In the genomic region with DNA sequence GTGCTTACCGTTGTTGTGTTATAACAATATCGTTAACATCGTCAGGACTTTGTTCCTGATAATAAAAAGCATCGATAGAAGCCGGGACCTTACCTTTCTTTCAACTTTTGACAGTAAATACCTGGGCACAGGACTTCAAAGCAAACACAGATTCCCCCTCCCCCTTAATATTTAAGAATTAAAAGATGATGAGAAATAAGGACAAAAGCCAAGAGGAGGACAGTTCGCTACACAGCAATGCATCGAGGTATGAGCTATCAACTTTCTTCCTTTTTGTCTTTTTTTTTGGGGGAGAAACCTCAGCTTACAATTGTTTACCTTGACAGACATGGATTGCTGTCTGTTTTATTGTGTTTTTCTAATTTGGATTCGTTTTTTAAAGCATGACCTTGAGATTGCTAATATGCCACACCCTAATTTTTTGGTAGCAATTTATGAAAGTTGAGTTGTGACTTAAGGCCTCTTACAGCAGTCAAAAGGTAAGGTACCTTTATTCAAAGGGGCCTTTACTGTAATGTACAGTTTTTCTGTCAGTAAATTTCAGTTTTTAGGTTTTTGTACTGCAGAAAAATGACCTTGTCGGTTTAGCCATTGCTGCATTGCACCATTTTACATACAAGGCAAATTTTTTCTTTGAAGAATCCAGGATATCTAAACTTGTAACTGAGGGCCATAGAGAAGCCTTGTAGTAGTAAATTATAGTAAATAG, we compare ENCODE assay signal across 8 cellular contexts. TPM values are rescaled to one million over a fixed set of nuclear protein-coding genes. Genes with fewer than 3 reads are reported as not detected.
DNase-seq lines count a peak whose midpoint lies in the region; ATAC-seq and TF ChIP-seq lines count a peak whose summit lies in the region.

No MANE protein-coding gene starts in this region.

- peaks cover 47% of the 10 kb centered on the region for H3K36me3 ChIP-seq in ACC112 (ENCODE audit: insufficient read depth, low read length)
- peaks cover 11 to 18% of the 10 kb centered on the region in 2 donors for H3K36me3 ChIP-seq in ascending aorta
- H3K36me3 ChIP-seq in right lobe of liver = peaks cover 0 to 11% (median 7%) of the 10 kb centered on the region in 4 donors
- H3K36me3 ChIP-seq in transverse colon = peaks cover 0 to 18% (median 5%) of the 10 kb centered on the region in 4 donors

- peak overlapping the region; percentile 92 for H3K4me3 ChIP-seq in ACC112 (ENCODE audit: low read depth, low read length)
- peak overlapping the region; percentile 71 to 78 for H3K4me3 ChIP-seq in ascending aorta
- peak overlapping the region; percentile 52 to 64 (median 63) for H3K4me3 ChIP-seq in right lobe of liver
- H3K4me3 ChIP-seq in transverse colon = peak overlapping the region; percentile 31 to 82 (median 61)

- H3K27me3 ChIP-seq in ACC112 (ENCODE audit: insufficient read depth, low read length) (no peaks in the 10 kb centered on the region), ascending aorta (no peaks in the 10 kb centered on the region), right lobe of liver (no peaks in the 10 kb centered on the region), transverse colon (no peaks in the 10 kb centered on the region)

- peaks cover 8% of the 10 kb centered on the region for H3K9me3 Mint-ChIP-seq in HFFc6

- DNase-seq in HFFc6 = no peak
- no peak for DNase-seq in ascending aorta (ENCODE audit: low spot score in 2 of 2)
- no peak for DNase-seq in right lobe of liver
- no peak for DNase-seq in transverse colon

- peak overlapping the region; percentile 99 for H3K4me3 Mint-ChIP-seq in HFFc6

- peaks cover 85% of the 10 kb centered on the region for H3K36me3 Mint-ChIP-seq in HFFc6 (ENCODE audit: low read depth)

- TF ChIP-seq CTCF in HFFc6 (IDR thresholded peaks at IDR 0.05) (no peak), ascending aorta (IDR thresholded peaks at IDR 0.05) (no peak), right lobe of liver (IDR thresholded peaks at IDR 0.05) (no peak), transverse colon (IDR thresholded peaks at IDR 0.05) (no peak)

- in situ Hi-C loops in transverse colon (cut with MboI; ENCODE audit: low pct_ligation_motif_present in 1 of 4, low pct_unique_long_range_greater_than_20kb in 1 of 4, low sequenced_read_pairs in 3 of 4) = no loop called here

- H3K4me1 Mint-ChIP-seq in HFFc6 (ENCODE audit: low read depth) = peaks cover 68% of the 10 kb centered on the region

- H3K27me3 Mint-ChIP-seq in HFFc6 (ENCODE audit: insufficient read depth) = peaks cover 17% of the 10 kb centered on the region

- peaks cover 14% of the 10 kb centered on the region for H3K4me1 ChIP-seq in ACC112 (ENCODE audit: control insufficient read depth, insufficient read depth, low read length, unreplicated experiment)
- H3K4me1 ChIP-seq in ascending aorta = peaks cover 0 to 25% of the 10 kb centered on the region in 2 donors
- peaks cover 0 to 27% (median 0%) of the 10 kb centered on the region in 4 donors for H3K4me1 ChIP-seq in right lobe of liver
- peaks cover 18 to 68% (median 33%) of the 10 kb centered on the region in 4 donors for H3K4me1 ChIP-seq in transverse colon

- intact Hi-C loops in ascending aorta (cut with DNase I) = no loop called here
- intact Hi-C loops in right lobe of liver (cut with DNase I) = loop anchor here in 1 of 2 donors (5.0 kb wide), 1 partner anchor 94 kb away; no protein-coding TSS in a partner anchor
- intact Hi-C loops in transverse colon (cut with DNase I; ENCODE audit: low total_unique reads) = no loop called here

- H3K27ac Mint-ChIP-seq in HFFc6 = peak overlapping the region; percentile 99

- TF ChIP-seq POLR2A in right lobe of liver (IDR thresholded peaks at IDR 0.05) (no peak), transverse colon (IDR thresholded peaks at IDR 0.05) (no peak)

- WGBS in right lobe of liver (ENCODE audit: insufficient coverage, low coverage, low lambda C conversion rate, missing lambda C conversion rate) = under 1% methylated on average over 9 of the region's 9 CpGs
- WGBS in transverse colon (ENCODE audit: low coverage in 1 of 2), 2 donors = 0 to 1% methylated on average over 9 of the region's 9 CpGs

- H3K27ac ChIP-seq in ACC112 (ENCODE audit: low read depth, low read length) (peak overlapping the region; percentile 99), ascending aorta (peak overlapping the region; percentile 94 to 97), right lobe of liver (peak overlapping the region; percentile 98 to 99 (median 99)), transverse colon (peak overlapping the region; percentile 93 to 99 (median 98))

- no peak overlapping the region for H2AFZ ChIP-seq in ACC112 (ENCODE audit: low read length, unreplicated experiment)

- no peak for TF ChIP-seq EP300 in transverse colon (IDR thresholded peaks at IDR 0.05; ENCODE audit: low read depth)

- H3K79me2 ChIP-seq in ACC112 (ENCODE audit: control insufficient read depth, insufficient read depth, low read length, unreplicated experiment) = peaks cover 89% of the 10 kb centered on the region

- ATAC-seq in right lobe of liver (no peak), GM21526 (IDR thresholded peaks at IDR 0.05; ENCODE audit: low FRiP score, unreplicated experiment) (no peak), GM19351 (IDR thresholded peaks at IDR 0.05; ENCODE audit: unreplicated experiment) (no peak), GM18511 (IDR thresholded peaks at IDR 0.05; ENCODE audit: unreplicated experiment) (no peak)

- H3K9me3 ChIP-seq in ascending aorta (no peaks in the 10 kb centered on the region), right lobe of liver (no peaks in the 10 kb centered on the region), transverse colon (no peaks in the 10 kb centered on the region)

RNA-seq across cellular contexts. Expression of gene CHD2, which starts 1.1 kb away (rescaled TPM):
- 10 to 100 TPM; 47.5 to 65.3 (median 57.2) TPM for total RNA-seq in HFFc6 (2021; fragmentation: NEBNext Ultra II Directional; extraction: Animal tissue kit (Norgen Biotek cat#: 25700))
- total RNA-seq in ascending aorta = 61.2 TPM
- 10 to 100 TPM; 41.4 to 65.0 (median 56.6) TPM for total RNA-seq in right lobe of liver
- 100 to 1,000 TPM in 3 of 4 donors, 10 to 100 TPM in 1; 90.5 to 190 (median 138) TPM for total RNA-seq in transverse colon
